In genomic region chr18:48230459-48231113, GRCh38 we compare ENCODE assay signal across 8 cellular contexts.
A peak's percentile ranks its signal among the peaks of the same experiment; 100 is the strongest.
DNase-seq lines count a peak whose midpoint lies in the region; ATAC-seq, FAIRE-seq and TF ChIP-seq lines count a peak whose summit lies in the region.

No MANE protein-coding gene starts in this region.

- intact Hi-C loops in left ventricle myocardium inferior (cut with micrococcal nuclease) = no loop called here

- no peaks in the 10 kb centered on the region for H3K27me3 ChIP-seq in left ventricle myocardium inferior (ENCODE audit: low read depth)

- H3K27ac ChIP-seq in VCaP (no peak overlapping the region), left ventricle myocardium inferior (replicated peaks) (no peak overlapping the region)

- H3K36me3 ChIP-seq in left ventricle myocardium inferior = no peaks in the 10 kb centered on the region

- no peak for ATAC-seq in GM18909 (IDR thresholded peaks at IDR 0.05; ENCODE audit: poor library complexity, unreplicated experiment)

- no peak for TF ChIP-seq POLR2A in GM12891 (IDR thresholded peaks at IDR 0.05; ENCODE audit: low read depth, low read length)

- TF ChIP-seq CTCF in AG09319 (IDR thresholded peaks at IDR 0.05; ENCODE audit: low read depth, low read length) (peak; percentile 41), VCaP (conservative IDR thresholded peaks at IDR 0.05) (peak; percentile 58), left ventricle myocardium inferior (IDR thresholded peaks at IDR 0.05; ENCODE audit: borderline replicate concordance) (peak; percentile 53)

- no peak overlapping the region for H3K4me3 ChIP-seq in left ventricle myocardium inferior

- DNase-seq in AG09319 (ENCODE audit: extremely low read depth, low read depth) (no peak), GM12891 (ENCODE audit: insufficient read length, low spot score) (peak; percentile 38), NCI-H2029 (lab: John Stamatoyannopoulos, UW) (peak; percentile 66), left ventricle myocardium inferior (no peak), smooth muscle cell of the brain vasculature (ENCODE audit: low read depth, low spot score) (peak; percentile 9), middle frontal gyrus (ENCODE audit: extremely low spot score, low spot score) (no peak)

- no peaks in the 10 kb centered on the region for H3K9me3 ChIP-seq in left ventricle myocardium inferior (replicated peaks)

- peaks cover 34% of the 10 kb centered on the region for H3K4me1 ChIP-seq in left ventricle myocardium inferior

- peak; percentile 82 for FAIRE-seq in GM12891 (lab: Jason Lieb, UNC)

TF ChIP-seq in GM12891, 5 proteins besides CTCF, POLR2A, EP300 and RAD21:
- TF ChIP-seq POU2F2 (IDR thresholded peaks at IDR 0.05; ENCODE audit: low read depth, low read length) (no peak), PAX5 (IDR thresholded peaks at IDR 0.05; ENCODE audit: insufficient read depth, low read length, severe bottlenecking) (no peak), POLR2AphosphoS5 (IDR thresholded peaks at IDR 0.05; ENCODE audit: low read depth, low read length) (no peak), SPI1 (IDR thresholded peaks at IDR 0.05; ENCODE audit: low read depth, low read length) (no peak), TAF1 (IDR thresholded peaks at IDR 0.05; ENCODE audit: low read depth, low read length) (no peak)

Comparison
In these comparisons a context has a peak if more than half of its experiments do, and no peak if none do; other contexts are left out.
1. DNase-seq: peak in GM12891 (single experiment), NCI-H2029 (single experiment) and smooth muscle cell of the brain vasculature (single experiment); none in AG09319 (single experiment), left ventricle myocardium inferior (single experiment) and middle frontal gyrus (single experiment).
2. Peak in every context shown above with its lines, with median percentiles within 50 percentile points of each other: CTCF ChIP-seq.